12 cellular contexts compared by ENCODE assay signal in genomic region chr18:49613141-49613641, GRCh38. TPM values are rescaled to one million over a fixed set of nuclear protein-coding genes. Genes with fewer than 3 reads are reported as not detected.
DNase-seq lines count a peak whose midpoint lies in the region; ATAC-seq, FAIRE-seq and TF ChIP-seq lines count a peak whose summit lies in the region.
"Had no signal": no experiment of that assay in that cellular context is flagged by ENCODE, and none has a peak within 500 bp of the region (broad histone marks: within the 10 kb centered on the region; RNA-seq: fewer than 3 reads in every experiment).

No MANE protein-coding gene starts in this region.

- H3K36me3 Mint-ChIP-seq in MCF 10A (ENCODE audit: insufficient read depth, unreplicated experiment) (no peaks in the 10 kb centered on the region), astrocyte (ENCODE audit: low read depth, unreplicated experiment) (no peaks in the 10 kb centered on the region), glutamatergic neuron (ENCODE audit: unreplicated experiment) (no peaks in the 10 kb centered on the region)
- H3K36me3 Mint-ChIP-seq: activated naive CD8-positive, alpha-beta T cell; memory B cell had no signal

- peak; percentile 74 for DNase-seq in mammary epithelial cell
- DNase-seq in MCF 10A (ENCODE audit: unreplicated experiment), result no peak
- peak; percentile 63 for DNase-seq in astrocyte (ENCODE audit: low read depth)
- peak; percentile 93 for DNase-seq in kidney glomerular epithelial cell (lab: John Stamatoyannopoulos, UW)
- peak; percentile 54 for DNase-seq in urothelium cell line (ENCODE audit: low spot score)
- no peak for DNase-seq in activated CD8-positive, alpha-beta memory T cell treated with anti-CD3 and anti-CD28 coated beads, Interleukin-2, amount 50 U/mL, for 4 hours
- DNase-seq in glutamatergic neuron, result no peak
- DNase-seq: EL had no signal

- dilution Hi-C loops in mammary epithelial cell (cut with HindIII; ENCODE audit: low sequenced_read_pairs), result no loop called here

- H4K20me1 ChIP-seq in mammary epithelial cell (ENCODE audit: insufficient read depth, low read length) (no peaks in the 10 kb centered on the region), astrocyte (ENCODE audit: insufficient read depth, low read length) (no peaks in the 10 kb centered on the region)

- POLR2A ChIA-PET in MCF 10A (lab: Yijun Ruan, JAX), result interaction anchor here (1.3 kb wide), 1 partner anchor 39 kb away, joined by 4 read pairs; no protein-coding TSS in a partner anchor

- in situ Hi-C loops in mammary epithelial cell (cut with MboI; ENCODE audit: low sequenced_read_pairs in 2 of 2), result no loop called here

- no peak for ATAC-seq in GM18873 (IDR thresholded peaks at IDR 0.05; ENCODE audit: low FRiP score, unreplicated experiment)

- H3K36me3 ChIP-seq in mammary epithelial cell (ENCODE audit: insufficient read depth, low read length) (no peaks in the 10 kb centered on the region), astrocyte (ENCODE audit: insufficient read depth, low read length) (no peaks in the 10 kb centered on the region)
- H3K36me3 ChIP-seq: thoracic aorta had no signal

- H3K27ac ChIP-seq in mammary epithelial cell (ENCODE audit: insufficient read depth, low read depth, low read length) (no peak overlapping the region), astrocyte (ENCODE audit: low read depth, low read length) (no peak overlapping the region)
- H3K27ac ChIP-seq: thoracic aorta had no signal

- H3K9me3 Mint-ChIP-seq in MCF 10A (ENCODE audit: unreplicated experiment) (no peaks in the 10 kb centered on the region), astrocyte (ENCODE audit: unreplicated experiment) (no peaks in the 10 kb centered on the region), glutamatergic neuron (ENCODE audit: unreplicated experiment) (peaks cover 3% of the 10 kb centered on the region)
- H3K9me3 Mint-ChIP-seq: memory B cell had no signal

- H3K4me3 ChIP-seq in mammary epithelial cell (replicated peaks in 1 of 3; ENCODE audit: insufficient read depth in 1 of 3, low read depth in 2 of 3, low read length in 3 of 3) (no peak overlapping the region), astrocyte (ENCODE audit: insufficient read depth, low read depth, low read length) (no peak overlapping the region)
- H3K4me3 ChIP-seq: thoracic aorta had no signal

- CTCF ChIA-PET in mammary epithelial cell (lab: Charles Lee; ENCODE audit: low non-redundant PET) (no interaction called here), MCF 10A (lab: Yijun Ruan, JAX) (interaction anchor here (0.9 to 1.4 kb wide), 4 partner anchors 8 to 154 kb away, joined by 3 read pairs; no protein-coding TSS in a partner anchor)

- WGBS in mammary epithelial cell (ENCODE audit: low coverage, missing lambda C conversion rate), result 23% methylated on average over 7 of the region's 7 CpGs

- intact Hi-C loops in mammary epithelial cell (cut with micrococcal nuclease), result no loop called here
- intact Hi-C loops in MCF 10A (cut with micrococcal nuclease), result no loop called here

- no peak overlapping the region for H3K27ac Mint-ChIP-seq in MCF 10A (ENCODE audit: low read depth, unreplicated experiment)
- peak overlapping the region; percentile 55 for H3K27ac Mint-ChIP-seq in astrocyte (ENCODE audit: unreplicated experiment)
- no peak overlapping the region for H3K27ac Mint-ChIP-seq in glutamatergic neuron (ENCODE audit: unreplicated experiment)
- H3K27ac Mint-ChIP-seq: activated naive CD8-positive, alpha-beta T cell; memory B cell had no signal

- H3K4me1 Mint-ChIP-seq in MCF 10A (ENCODE audit: insufficient read depth, unreplicated experiment), result peaks cover 40% of the 10 kb centered on the region
- H3K4me1 Mint-ChIP-seq in astrocyte (ENCODE audit: low read depth, unreplicated experiment), result peaks cover 23% of the 10 kb centered on the region
- H3K4me1 Mint-ChIP-seq in glutamatergic neuron (ENCODE audit: low read depth, unreplicated experiment), result peaks cover 2% of the 10 kb centered on the region
- H3K4me1 Mint-ChIP-seq: memory B cell had no signal

- TF ChIP-seq CTCF in mammary epithelial cell (conservative IDR thresholded peaks at IDR 0.05 in 1 of 2, IDR thresholded peaks at IDR 0.05 in 1 of 2; ENCODE audit: extremely low read depth in 1 of 2, insufficient read depth in 1 of 2, low read depth in 1 of 2, low read length in 2 of 2) (no peak), MCF 10A (IDR thresholded peaks at IDR 0.05; ENCODE audit: unreplicated experiment) (no peak), astrocyte (IDR thresholded peaks at IDR 0.05; ENCODE audit: insufficient read depth, low read depth, low read length) (no peak), glutamatergic neuron (IDR thresholded peaks at IDR 0.05; ENCODE audit: partially characterized antibody, unreplicated experiment) (no peak)

- no peaks in the 10 kb centered on the region for H3K79me2 ChIP-seq in mammary epithelial cell (ENCODE audit: insufficient read depth, low read length)
- no peaks in the 10 kb centered on the region for H3K79me2 ChIP-seq in astrocyte (ENCODE audit: insufficient read depth, low read length)

- BruUV-seq in mammary epithelial cell (replicated peaks; lab: Mats Ljungman, UMichigan), result no TSS peak
- no TSS peak for BruUV-seq in MCF 10A (replicated peaks; lab: Mats Ljungman, UMichigan)

- peaks cover 34% of the 10 kb centered on the region for H3K4me1 ChIP-seq in mammary epithelial cell (ENCODE audit: insufficient read depth, low read length)
- H3K4me1 ChIP-seq in astrocyte (ENCODE audit: insufficient read depth, low read length), result peaks cover 11% of the 10 kb centered on the region

- H3K27me3 Mint-ChIP-seq in MCF 10A (ENCODE audit: insufficient read depth, unreplicated experiment) (no peaks in the 10 kb centered on the region), astrocyte (ENCODE audit: low read depth, unreplicated experiment) (peaks cover 10% of the 10 kb centered on the region), glutamatergic neuron (ENCODE audit: unreplicated experiment) (peaks cover 10% of the 10 kb centered on the region)

- H3K4me3 Mint-ChIP-seq in MCF 10A (ENCODE audit: unreplicated experiment), result no peak overlapping the region
- H3K4me3 Mint-ChIP-seq in astrocyte (ENCODE audit: unreplicated experiment), result no peak overlapping the region
- no peak overlapping the region for H3K4me3 Mint-ChIP-seq in glutamatergic neuron (ENCODE audit: unreplicated experiment)
- H3K4me3 Mint-ChIP-seq: activated naive CD8-positive, alpha-beta T cell; memory B cell had no signal

- H3K27me3 ChIP-seq in mammary epithelial cell (ENCODE audit: insufficient read depth, low read length) (no peaks in the 10 kb centered on the region), astrocyte (ENCODE audit: insufficient read depth, low read length) (peaks cover 5% of the 10 kb centered on the region)

- H3K4me2 ChIP-seq in mammary epithelial cell (ENCODE audit: insufficient read depth, low read depth, low read length) (no peak overlapping the region), astrocyte (ENCODE audit: low read length) (peak overlapping the region; percentile 28)

- no peaks in the 10 kb centered on the region for H3K9me3 ChIP-seq in mammary epithelial cell (replicated peaks; ENCODE audit: insufficient read depth, low read length)
- H3K9me3 ChIP-seq in astrocyte (ENCODE audit: insufficient read depth, low read depth, low read length), result no peaks in the 10 kb centered on the region
- H3K9me3 ChIP-seq: thoracic aorta had no signal

- H3K9ac ChIP-seq in mammary epithelial cell (ENCODE audit: insufficient read depth, low read length) (no peak overlapping the region), astrocyte (ENCODE audit: low read length) (no peak overlapping the region)

- no peak for FAIRE-seq in astrocyte (lab: Jason Lieb, UNC)
- FAIRE-seq in urothelium cell line (lab: Jason Lieb, UNC), result no peak

- H2AFZ ChIP-seq in mammary epithelial cell (ENCODE audit: low read depth, low read length) (no peak overlapping the region), astrocyte (ENCODE audit: low read depth, low read length) (peak overlapping the region; percentile 38)

RNA-seq across cellular contexts. Expression of gene LIPG, which starts 51.3 kb away (rescaled TPM):
- total RNA-seq in mammary epithelial cell (100 to 1,000 TPM in 1 of 2 donors, 10 to 100 TPM in 1; 78.8 to 153 TPM), MCF 10A (2022) (57.8 and 67.6 TPM in 2 replicates), astrocyte (11.0 and 18.3 TPM in 2 replicates), glutamatergic neuron (ENCODE audit: unreplicated experiment) (10.2 TPM)
- polyA plus RNA-seq in mammary epithelial cell, result 45.5 TPM
- polyA minus RNA-seq in mammary epithelial cell, result 64.0 TPM

Comparison
In these comparisons a context has a peak if more than half of its experiments do, and no peak if none do; other contexts are left out.
1. DNase-seq: peak in mammary epithelial cell (single experiment), astrocyte (single experiment), kidney glomerular epithelial cell (single experiment) and urothelium cell line (single experiment); none in MCF 10A (single experiment), activated CD8-positive, alpha-beta memory T cell treated with anti-CD3 and anti-CD28 coated beads, Interleukin-2, amount 50 U/mL, for 4 hours (single experiment) and glutamatergic neuron (single experiment).